ENCODE assay signal across 16 cellular contexts in genomic region chr3:11995061-11995460, GRCh38. TPM values are rescaled to one million over a fixed set of nuclear protein-coding genes. Genes with fewer than 3 reads are reported as not detected.
A peak's percentile ranks its signal among the peaks of the same experiment; 100 is the strongest.
DNase-seq lines count a peak whose midpoint lies in the region; ATAC-seq and TF ChIP-seq lines count a peak whose summit lies in the region.
"Had no signal": no experiment of that assay in that cellular context is flagged by ENCODE, and none has a peak within 500 bp of the region (broad histone marks: within the 10 kb centered on the region; RNA-seq: fewer than 3 reads in every experiment).

No MANE protein-coding gene starts in this region.

- intact Hi-C loops in left cardiac atrium (cut with DNase I): no loop called here

- H3K4me1 ChIP-seq in endodermal cell (ENCODE audit: control insufficient read depth, insufficient read depth, low read length): no peaks in the 10 kb centered on the region

- no peaks in the 10 kb centered on the region for H3K9me3 Mint-ChIP-seq in endodermal cell

- no peaks in the 10 kb centered on the region for H3K36me3 ChIP-seq in endodermal cell (ENCODE audit: control insufficient read depth, insufficient read depth, low read length)

- no peak overlapping the region for H3K27ac Mint-ChIP-seq in endodermal cell
- H3K27ac Mint-ChIP-seq: brain; stimulated activated naive B cell treated with anti-CD40 and anti-IgM and Interleukin-4, amounts not matched to agents 10 μg/mL and 1 μg/mL and 100 μg/mL, for 72 hours had no signal

- H3K4me3 ChIP-seq in endodermal cell (ENCODE audit: low read length): no peak overlapping the region

- no peak overlapping the region for H3K9ac ChIP-seq in endodermal cell (ENCODE audit: extremely low read depth, low read length, poor library complexity, severe bottlenecking)

- peaks cover 9% of the 10 kb centered on the region for H3K27me3 ChIP-seq in endodermal cell (ENCODE audit: control insufficient read depth, insufficient read depth, low read length, poor library complexity, severe bottlenecking)

- H3K36me3 Mint-ChIP-seq in endodermal cell (ENCODE audit: low read depth): no peaks in the 10 kb centered on the region
- H3K36me3 Mint-ChIP-seq: brain; stimulated activated naive B cell treated with anti-CD40 and anti-IgM and Interleukin-4, amounts not matched to agents 10 μg/mL and 1 μg/mL and 100 μg/mL, for 72 hours had no signal

- WGBS in endodermal cell (ENCODE audit: insufficient coverage in 1 of 2, insufficient read length in 1 of 2), 2 experiments: 38 to 40% methylated on average over 3 to 5 of the region's 5 CpGs

- no peak for ATAC-seq in left cardiac atrium
- ATAC-seq in GM21737 (IDR thresholded peaks at IDR 0.05; ENCODE audit: unreplicated experiment): no peak
- ATAC-seq in GM21529 (IDR thresholded peaks at IDR 0.05; ENCODE audit: unreplicated experiment): no peak
- ATAC-seq: stimulated activated naive B cell treated with anti-CD40 and anti-IgM and Interleukin-4, amounts not matched to agents 10 μg/mL and 1 μg/mL and 100 μg/mL, for 72 hours had no signal

- no peak overlapping the region for H3K27ac ChIP-seq in endodermal cell (ENCODE audit: low read depth, low read length)

- no peaks in the 10 kb centered on the region for H3K4me1 Mint-ChIP-seq in endodermal cell
- H3K4me1 Mint-ChIP-seq: stimulated activated naive B cell treated with anti-CD40 and anti-IgM and Interleukin-4, amounts not matched to agents 10 μg/mL and 1 μg/mL and 100 μg/mL, for 72 hours had no signal

- H3K9me3 ChIP-seq in endodermal cell (ENCODE audit: control insufficient read depth, low read length): peaks cover 5% of the 10 kb centered on the region

- H3K27me3 Mint-ChIP-seq in endodermal cell (ENCODE audit: insufficient read depth): peaks cover 10% of the 10 kb centered on the region

- H3K4me3 Mint-ChIP-seq in endodermal cell: no peak overlapping the region
- H3K4me3 Mint-ChIP-seq: brain; stimulated activated naive B cell treated with anti-CD40 and anti-IgM and Interleukin-4, amounts not matched to agents 10 μg/mL and 1 μg/mL and 100 μg/mL, for 72 hours had no signal

- no peak for TF ChIP-seq CTCF in endodermal cell (conservative IDR thresholded peaks at IDR 0.05)

- DNase-seq in DMS 273 treated with DMSO at 0.1 percent for 48 hours (lab: John Stamatoyannopoulos, UW) (peak; percentile 68), NCI-H1092 (lab: John Stamatoyannopoulos, UW) (peak; percentile 45), NCI-H526 (lab: John Stamatoyannopoulos, UW) (peak; percentile 16 to 60), endodermal cell (peak; percentile 75), left cardiac atrium (no peak), medulla oblongata (ENCODE audit: extremely low spot score) (no peak)
- DNase-seq: activated CD8-positive, alpha-beta memory T cell treated with anti-CD3 and anti-CD28 coated beads for 24 hours; activated naive CD4-positive, alpha-beta T cell; GOT3; stimulated activated CD4-positive, alpha-beta T cell treated with anti-CD3 and anti-CD28 coated beads, Interleukin-4, amount 100 ng/mL, for 4 hours; stimulated activated naive B cell treated with anti-CD40 and anti-IgM and Interleukin-4, amounts not matched to agents 10 μg/mL and 1 μg/mL and 100 μg/mL, for 72 hours had no signal

RNA-seq across cellular contexts. Expression of gene SYN2, which starts 9.1 kb away (rescaled TPM):
- total RNA-seq in endodermal cell (1 to 10 TPM; 4.9 to 6.3 TPM), left cardiac atrium (1 to 10 TPM; 4.4 to 5.2 TPM)
- 3.0 TPM for polyA plus RNA-seq in endodermal cell (2013, experiment 1 of 2)
- 3.1 TPM for polyA plus RNA-seq in endodermal cell (2013, experiment 2 of 2)
- total RNA-seq: G401, HT-29 had no signal

Comparison
In these comparisons a context has a peak if more than half of its experiments do, and no peak if none do; other contexts are left out.
1. DNase-seq: peak in DMS 273 treated with DMSO at 0.1 percent for 48 hours (single experiment), NCI-H1092 (single experiment), NCI-H526 (2 of 2) and endodermal cell (single experiment); none in left cardiac atrium (single experiment) and medulla oblongata (single experiment).